In genomic region chr5:132777209-132778069, GRCh38 we compare ENCODE assay signal across 1 cellular context.
TF ChIP-seq lines count a peak whose summit lies in the region.

TSS of gene SEPTIN8 (minus strand) at chr5:132777239. CDS start at chr5:132777137, 102 bp downstream.

TF ChIP-seq in K562, 482 proteins besides CTCF, POLR2A, EP300 and RAD21 (continued from another document and continues in another):
- no peak for TF ChIP-seq PTTG1 (tag; IDR thresholded peaks at IDR 0.05; ENCODE audit: low read depth)
- no peak for TF ChIP-seq HNRNPL (IDR thresholded peaks at IDR 0.05; ENCODE audit: low read depth, low read length)
- TF ChIP-seq CREB3 (tag; conservative IDR thresholded peaks at IDR 0.05; ENCODE audit: low read depth): 0 out of 2 replicates have a peak, but pooled peaks have one; percentile 49
- no peak for TF ChIP-seq KHSRP (IDR thresholded peaks at IDR 0.05)
- no peak for TF ChIP-seq ZSCAN32 (CRISPR knock-in tag; IDR thresholded peaks at IDR 0.05)
- TF ChIP-seq ZNF431 (CRISPR knock-in tag; IDR thresholded peaks at IDR 0.05): peak; percentile 21; the same call in 1 of the 2 replicates
- TF ChIP-seq ZNF584 (CRISPR knock-in tag; IDR thresholded peaks at IDR 0.05; ENCODE audit: low read depth): no peak
- peak; percentile 54 for TF ChIP-seq HMGN3 (IDR thresholded peaks at IDR 0.05; ENCODE audit: borderline replicate concordance, extremely low read depth, insufficient read length, low read depth, low read length)
- TF ChIP-seq MYC (IDR thresholded peaks at IDR 0.05; ENCODE audit: low read depth, low read length): no peak
- peak; percentile 82; the same call in 1 of the 2 replicates for TF ChIP-seq MYC (CRISPR knock-in tag; IDR thresholded peaks at IDR 0.05; ENCODE audit: borderline replicate concordance, low read depth)
- TF ChIP-seq HIVEP1 (CRISPR knock-in tag; IDR thresholded peaks at IDR 0.05): no peak
- TF ChIP-seq ATF2 (CRISPR knock-in tag; IDR thresholded peaks at IDR 0.05): no peak
- no peak for TF ChIP-seq TRIM25 (IDR thresholded peaks at IDR 0.05; ENCODE audit: borderline replicate concordance)
- TF ChIP-seq ELK3 (CRISPR knock-in tag; IDR thresholded peaks at IDR 0.05): no peak
- TF ChIP-seq L3MBTL2 (IDR thresholded peaks at IDR 0.05): peak; percentile 65
- TF ChIP-seq MNT (conservative IDR thresholded peaks at IDR 0.05): 0 out of 4 replicates have a peak, but pooled peaks of 1 of the 2 experiments have one; percentile 35
- peak; percentile 11 for TF ChIP-seq CCNT2 (IDR thresholded peaks at IDR 0.05; ENCODE audit: borderline replicate concordance, extremely low read depth, insufficient read length, low read depth, low read length)
- 0 out of 2 replicates have a peak, but pooled peaks have one; percentile 19 for TF ChIP-seq HDAC8 (tag; IDR thresholded peaks at IDR 0.05)
- peak; percentile 50; the same call in 1 of the 2 replicates for TF ChIP-seq MAX (CRISPR knock-in tag; IDR thresholded peaks at IDR 0.05)
- 0 out of 2 replicates have a peak, but pooled peaks have one; percentile 8 for TF ChIP-seq ZNF583 (CRISPR knock-in tag; IDR thresholded peaks at IDR 0.05)
- TF ChIP-seq CEBPG (CRISPR knock-in tag; IDR thresholded peaks at IDR 0.05): no peak
- no peak for TF ChIP-seq CEBPG (tag; conservative IDR thresholded peaks at IDR 0.05 in 1 of 2, IDR thresholded peaks at IDR 0.05 in 1 of 2)
- no peak for TF ChIP-seq PRPF4 (IDR thresholded peaks at IDR 0.05; ENCODE audit: insufficient read depth, low read depth, low read length, poor library complexity, severe bottlenecking)
- TF ChIP-seq YY1 (IDR thresholded peaks at IDR 0.05; ENCODE audit: borderline replicate concordance in 1 of 3, control insufficient read depth in 1 of 3, extremely low read depth in 1 of 3, insufficient read depth in 3 of 3, insufficient read length in 1 of 3, insufficient replicate concordance in 2 of 3, low read depth in 1 of 3, low read length in 2 of 3): peak; percentile 37 to 92 (median 86)
- TF ChIP-seq ZBTB7A (IDR thresholded peaks at IDR 0.05; ENCODE audit: borderline replicate concordance, control insufficient read depth, low read depth, low read length): peak; percentile 92
- 0 out of 2 replicates have a peak, but pooled peaks have one; percentile 36 for TF ChIP-seq TOE1 (IDR thresholded peaks at IDR 0.05; ENCODE audit: borderline replicate concordance)
- TF ChIP-seq TOE1 (CRISPR knock-in tag; IDR thresholded peaks at IDR 0.05; ENCODE audit: borderline replicate concordance, low read depth): no peak
- TF ChIP-seq KDM2B (CRISPR knock-in tag; IDR thresholded peaks at IDR 0.05): no peak
- no peak for TF ChIP-seq CCAR2 (IDR thresholded peaks at IDR 0.05; ENCODE audit: low read depth, low read length)
- TF ChIP-seq NR2C2 (CRISPR knock-in tag; IDR thresholded peaks at IDR 0.05): no peak
- TF ChIP-seq NR2C2 (tag; IDR thresholded peaks at IDR 0.05): peak; percentile 54
- TF ChIP-seq GTF2E2 (tag; IDR thresholded peaks at IDR 0.05): no peak
- no peak for TF ChIP-seq TRIM28 (IDR thresholded peaks at IDR 0.05)
- peak; percentile 51; the same call in 1 of the 2 replicates for TF ChIP-seq CEBPB (tag; IDR thresholded peaks at IDR 0.05)
- peak; percentile 52; the same call in 1 of the 2 replicates for TF ChIP-seq PHF8 (IDR thresholded peaks at IDR 0.05; ENCODE audit: borderline replicate concordance, low read length)
- no peak for TF ChIP-seq FOXA1 (IDR thresholded peaks at IDR 0.05; ENCODE audit: borderline replicate concordance)
- peak; percentile 36; the same call in 1 of the 2 replicates for TF ChIP-seq ETV1 (tag; conservative IDR thresholded peaks at IDR 0.05; ENCODE audit: low read depth)
- TF ChIP-seq TCF15 (CRISPR knock-in tag; IDR thresholded peaks at IDR 0.05): no peak
- TF ChIP-seq CUX1 (CRISPR knock-in tag; IDR thresholded peaks at IDR 0.05): peak; percentile 35; the same call in 1 of the 2 replicates
- peak in 1 of 3 experiments; percentile 66; a peak in 2 of 6 replicates for TF ChIP-seq ZBTB11 (CRISPR knock-in tag; IDR thresholded peaks at IDR 0.05)
- 0 out of 2 replicates have a peak, but pooled peaks have one; percentile 49 for TF ChIP-seq SRSF3 (IDR thresholded peaks at IDR 0.05; ENCODE audit: insufficient read depth, low read length)
- TF ChIP-seq NR3C1 (CRISPR knock-in tag; IDR thresholded peaks at IDR 0.05): no peak
- TF ChIP-seq ADNP (tag; IDR thresholded peaks at IDR 0.05): no peak
- no peak for TF ChIP-seq POLR2B (IDR thresholded peaks at IDR 0.05; ENCODE audit: low read depth, partially characterized antibody)
- TF ChIP-seq RB1 (IDR thresholded peaks at IDR 0.05; ENCODE audit: low read depth): peak; percentile 69; the same call in 1 of the 2 replicates
- peak; percentile 5; the same call in 1 of the 2 replicates for TF ChIP-seq DMBX1 (CRISPR knock-in tag; IDR thresholded peaks at IDR 0.05; ENCODE audit: borderline replicate concordance)
- TF ChIP-seq RBBP5 (IDR thresholded peaks at IDR 0.05; ENCODE audit: borderline replicate concordance, insufficient read depth, low read length, poor library complexity, severe bottlenecking): peak; percentile 62
- no peak for TF ChIP-seq MTA1 (IDR thresholded peaks at IDR 0.05; ENCODE audit: borderline replicate concordance)
- TF ChIP-seq HDAC1 (IDR thresholded peaks at IDR 0.05): peak in 1 of 2 experiments; percentile 10; a peak in 1 of 4 replicates
- TF ChIP-seq ZNF146 (CRISPR knock-in tag; IDR thresholded peaks at IDR 0.05; ENCODE audit: unreplicated experiment): peak; percentile 13
- TF ChIP-seq ARID1B (IDR thresholded peaks at IDR 0.05): no peak
- peak; percentile 35 to 45; a peak in 2 of 4 replicates for TF ChIP-seq SIX5 (IDR thresholded peaks at IDR 0.05; ENCODE audit: borderline replicate concordance in 1 of 2, insufficient read depth in 1 of 2, low read depth in 1 of 2, low read length in 2 of 2)
- peak; percentile 14; the same call in 1 of the 2 replicates for TF ChIP-seq ZBTB1 (CRISPR knock-in tag; IDR thresholded peaks at IDR 0.05; ENCODE audit: borderline replicate concordance, low read depth)
